ENCODE assay signal across 8 cellular contexts in genomic region chr12:15278816-15279658, GRCh38. TPM values are rescaled to one million over a fixed set of nuclear protein-coding genes. Genes with fewer than 3 reads are reported as not detected.
DNase-seq lines count a peak whose midpoint lies in the region; ATAC-seq and FAIRE-seq lines count a peak whose summit lies in the region.

No MANE protein-coding gene starts in this region.

- no peaks in the 10 kb centered on the region for H3K27me3 ChIP-seq in esophagus (ENCODE audit: control insufficient read depth in 1 of 2, insufficient read depth in 2 of 2, low read length in 2 of 2)

- 16 to 27% methylated on average over 10 of the region's 10 CpGs for WGBS in esophagus, 2 donors

- H3K9me3 ChIP-seq in esophagus (ENCODE audit: control insufficient read depth in 2 of 2, insufficient read depth in 1 of 2, low read depth in 1 of 2, low read length in 1 of 2) = no peaks in the 10 kb centered on the region

- intact Hi-C loops in posterior vena cava (cut with DNase I) = loop anchor here in 1 of 2 donors (10.0 kb wide), 2 partner anchors 284 to 306 kb away; no protein-coding TSS in a partner anchor

- DNase-seq in ELR (ENCODE audit: low read depth) = peak; percentile 82
- peak; percentile 94 for DNase-seq in NCI-H446 treated with DMSO at 0.1 percent for 48 hours (lab: John Stamatoyannopoulos, UW)
- peak; percentile 95 for DNase-seq in posterior vena cava (ENCODE audit: low spot score)
- DNase-seq in GM19239 (ENCODE audit: insufficient read length, low spot score) = no peak
- no peak for DNase-seq in SHP77 treated with DMSO at 0.1 percent for 48 hours (lab: John Stamatoyannopoulos, UW)

- ATAC-seq in HG02763 (IDR thresholded peaks at IDR 0.05; ENCODE audit: unreplicated experiment) (peak; percentile 58), GM18867 (IDR thresholded peaks at IDR 0.05; ENCODE audit: unreplicated experiment) (no peak)

- peak overlapping the region; percentile 71 to 85 for H3K27ac ChIP-seq in esophagus (ENCODE audit: low read depth in 2 of 2, low read length in 1 of 2)

- H3K36me3 ChIP-seq in esophagus (ENCODE audit: control insufficient read depth in 2 of 2, insufficient read depth in 2 of 2, low read length in 1 of 2) = no peaks in the 10 kb centered on the region

- no peak overlapping the region for H3K4me3 ChIP-seq in esophagus (ENCODE audit: low read depth in 1 of 2, low read length in 2 of 2)

- FAIRE-seq in GM19239 (lab: Jason Lieb, UNC) = no peak

- H3K4me1 ChIP-seq in esophagus (ENCODE audit: control insufficient read depth in 2 of 2, insufficient read depth in 2 of 2, low read length in 1 of 2) = peaks cover 0 to 5% of the 10 kb centered on the region in 2 donors

RNA-seq across cellular contexts. Expression of gene PTPRO, which starts 43.3 kb away (rescaled TPM):
- under 1 TPM; 0.13 to 0.14 TPM for polyA plus RNA-seq in esophagus
- 1 to 10 TPM; 4.6 to 5.6 TPM for total RNA-seq in posterior vena cava

RNA-seq across cellular contexts. Expression of gene RERG, which starts 57.8 kb away (rescaled TPM):
- polyA plus RNA-seq in esophagus = 1 to 10 TPM; 2.3 to 3.2 TPM
- total RNA-seq in posterior vena cava = 100 to 1,000 TPM in 1 of 2 donors, 10 to 100 TPM in 1; 98.8 to 107 TPM

Comparison
In these comparisons a context has a peak if more than half of its experiments do, and no peak if none do; other contexts are left out.
1. DNase-seq: peak in ELR (single experiment), NCI-H446 treated with DMSO at 0.1 percent for 48 hours (single experiment) and posterior vena cava (single experiment); none in GM19239 (single experiment) and SHP77 treated with DMSO at 0.1 percent for 48 hours (single experiment).